ENCODE assay signal across 1 cellular context in genomic region chr2:160583823-160584537, GRCh38.
TF ChIP-seq lines count a peak whose summit lies in the region.

No MANE protein-coding gene starts in this region.

TF ChIP-seq in GM23338, 12 proteins besides CTCF, POLR2A, EP300 and RAD21 (continued from another document):
- TF ChIP-seq, protein P1, sequence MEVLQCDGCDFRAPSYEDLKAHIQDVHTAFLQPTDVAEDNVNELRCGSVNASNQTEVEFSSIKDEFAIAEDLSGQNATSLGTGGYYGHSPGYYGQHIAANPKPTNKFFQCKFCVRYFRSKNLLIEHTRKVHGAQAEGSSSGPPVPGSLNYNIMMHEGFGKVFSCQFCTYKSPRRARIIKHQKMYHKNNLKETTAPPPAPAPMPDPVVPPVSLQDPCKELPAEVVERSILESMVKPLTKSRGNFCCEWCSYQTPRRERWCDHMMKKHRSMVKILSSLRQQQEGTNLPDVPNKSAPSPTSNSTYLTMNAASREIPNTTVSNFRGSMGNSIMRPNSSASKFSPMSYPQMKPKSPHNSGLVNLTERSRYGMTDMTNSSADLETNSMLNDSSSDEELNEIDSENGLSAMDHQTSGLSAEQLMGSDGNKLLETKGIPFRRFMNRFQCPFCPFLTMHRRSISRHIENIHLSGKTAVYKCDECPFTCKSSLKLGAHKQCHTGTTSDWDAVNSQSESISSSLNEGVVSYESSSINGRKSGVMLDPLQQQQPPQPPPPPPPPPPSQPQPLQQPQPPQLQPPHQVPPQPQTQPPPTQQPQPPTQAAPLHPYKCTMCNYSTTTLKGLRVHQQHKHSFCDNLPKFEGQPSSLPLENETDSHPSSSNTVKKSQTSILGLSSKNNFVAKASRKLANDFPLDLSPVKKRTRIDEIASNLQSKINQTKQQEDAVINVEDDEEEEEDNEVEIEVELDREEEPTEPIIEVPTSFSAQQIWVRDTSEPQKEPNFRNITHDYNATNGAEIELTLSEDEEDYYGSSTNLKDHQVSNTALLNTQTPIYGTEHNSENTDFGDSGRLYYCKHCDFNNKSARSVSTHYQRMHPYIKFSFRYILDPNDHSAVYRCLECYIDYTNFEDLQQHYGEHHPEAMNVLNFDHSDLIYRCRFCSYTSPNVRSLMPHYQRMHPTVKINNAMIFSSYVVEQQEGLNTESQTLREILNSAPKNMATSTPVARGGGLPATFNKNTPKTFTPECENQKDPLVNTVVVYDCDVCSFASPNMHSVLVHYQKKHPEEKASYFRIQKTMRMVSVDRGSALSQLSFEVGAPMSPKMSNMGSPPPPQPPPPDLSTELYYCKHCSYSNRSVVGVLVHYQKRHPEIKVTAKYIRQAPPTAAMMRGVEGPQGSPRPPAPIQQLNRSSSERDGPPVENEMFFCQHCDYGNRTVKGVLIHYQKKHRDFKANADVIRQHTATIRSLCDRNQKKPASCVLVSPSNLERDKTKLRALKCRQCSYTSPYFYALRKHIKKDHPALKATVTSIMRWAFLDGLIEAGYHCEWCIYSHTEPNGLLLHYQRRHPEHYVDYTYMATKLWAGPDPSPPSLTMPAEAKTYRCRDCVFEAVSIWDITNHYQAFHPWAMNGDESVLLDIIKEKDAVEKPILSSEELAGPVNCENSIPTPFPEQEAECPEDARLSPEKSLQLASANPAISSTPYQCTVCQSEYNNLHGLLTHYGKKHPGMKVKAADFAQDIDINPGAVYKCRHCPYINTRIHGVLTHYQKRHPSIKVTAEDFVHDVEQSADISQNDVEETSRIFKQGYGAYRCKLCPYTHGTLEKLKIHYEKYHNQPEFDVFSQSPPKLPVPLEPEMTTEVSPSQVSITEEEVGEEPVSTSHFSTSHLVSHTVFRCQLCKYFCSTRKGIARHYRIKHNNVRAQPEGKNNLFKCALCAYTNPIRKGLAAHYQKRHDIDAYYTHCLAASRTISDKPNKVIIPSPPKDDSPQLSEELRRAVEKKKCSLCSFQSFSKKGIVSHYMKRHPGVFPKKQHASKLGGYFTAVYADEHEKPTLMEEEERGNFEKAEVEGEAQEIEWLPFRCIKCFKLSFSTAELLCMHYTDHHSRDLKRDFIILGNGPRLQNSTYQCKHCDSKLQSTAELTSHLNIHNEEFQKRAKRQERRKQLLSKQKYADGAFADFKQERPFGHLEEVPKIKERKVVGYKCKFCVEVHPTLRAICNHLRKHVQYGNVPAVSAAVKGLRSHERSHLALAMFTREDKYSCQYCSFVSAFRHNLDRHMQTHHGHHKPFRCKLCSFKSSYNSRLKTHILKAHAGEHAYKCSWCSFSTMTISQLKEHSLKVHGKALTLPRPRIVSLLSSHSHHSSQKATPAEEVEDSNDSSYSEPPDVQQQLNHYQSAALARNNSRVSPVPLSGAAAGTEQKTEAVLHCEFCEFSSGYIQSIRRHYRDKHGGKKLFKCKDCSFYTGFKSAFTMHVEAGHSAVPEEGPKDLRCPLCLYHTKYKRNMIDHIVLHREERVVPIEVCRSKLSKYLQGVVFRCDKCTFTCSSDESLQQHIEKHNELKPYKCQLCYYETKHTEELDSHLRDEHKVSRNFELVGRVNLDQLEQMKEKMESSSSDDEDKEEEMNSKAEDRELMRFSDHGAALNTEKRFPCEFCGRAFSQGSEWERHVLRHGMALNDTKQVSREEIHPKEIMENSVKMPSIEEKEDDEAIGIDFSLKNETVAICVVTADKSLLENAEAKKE (CRISPR knock-in tag; IDR thresholded peaks at IDR 0.05): no peak
